ENCODE assay signal across 11 cellular contexts in the genomic region with DNA sequence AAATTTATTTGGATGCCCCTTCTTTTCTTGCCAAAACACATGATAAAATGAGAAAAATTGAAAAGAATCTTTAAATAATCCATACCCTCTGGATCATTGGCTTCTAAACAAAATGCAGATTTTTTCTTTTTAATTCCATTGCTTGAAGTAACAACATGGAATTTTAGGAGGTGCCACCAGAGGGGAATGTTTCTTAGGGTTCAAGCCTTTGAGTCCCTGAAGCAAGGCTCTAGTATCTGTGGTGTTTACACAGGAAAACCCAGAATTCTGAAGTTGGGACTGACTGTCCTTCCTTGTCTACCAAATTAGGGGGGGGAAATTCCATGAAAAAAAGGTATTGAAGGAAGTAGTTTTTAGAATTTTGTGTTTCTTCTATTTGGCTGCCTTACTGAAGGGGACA.
DNase-seq lines count a peak whose midpoint lies in the region; ATAC-seq, FAIRE-seq and TF ChIP-seq lines count a peak whose summit lies in the region.
"Had no signal": no experiment of that assay in that cellular context is flagged by ENCODE, and none has a peak within 500 bp of the region (broad histone marks: within the 10 kb centered on the region; RNA-seq: fewer than 3 reads in every experiment).

No MANE protein-coding gene starts in this region.

- ATAC-seq in HepG2 = no peak
- ATAC-seq in GM19035 (IDR thresholded peaks at IDR 0.05; ENCODE audit: unreplicated experiment) = no peak
- no peak for ATAC-seq in HG03025 (IDR thresholded peaks at IDR 0.05; ENCODE audit: low FRiP score, unreplicated experiment)

- in situ Hi-C loops in HepG2 (cut with HindIII; ENCODE audit: extremely low pct_ligation_motif_present, low pct_unique_long_range_greater_than_20kb) (no loop called here), astrocyte of the spinal cord (cut with HindIII; ENCODE audit: low sequenced_read_pairs) (no loop called here)

- H3K9ac ChIP-seq in liver (ENCODE audit: low read depth in 1 of 2, low read length in 2 of 2) = no peak overlapping the region
- no peak overlapping the region for H3K9ac ChIP-seq in HepG2 (ENCODE audit: insufficient read depth, low read depth, low read length)
- H3K9ac ChIP-seq in MM.1S (ENCODE audit: low read length) = no peak overlapping the region

- peak; percentile 19 to 23 for TF ChIP-seq RAD21 in liver (IDR thresholded peaks at IDR 0.05)
- TF ChIP-seq RAD21 in HepG2 (CRISPR knock-in tag; IDR thresholded peaks at IDR 0.05) = no peak

- H3K4me3 ChIP-seq in liver (ENCODE audit: low read depth in 1 of 3, low read length in 3 of 3) (no peak overlapping the region), HepG2 (replicated peaks in 1 of 3; ENCODE audit: insufficient read depth in 1 of 3, low read depth in 2 of 3, low read length in 3 of 3) (no peak overlapping the region), astrocyte of the spinal cord (ENCODE audit: low read depth, low read length) (no peak overlapping the region), MM.1S (ENCODE audit: low read length) (no peak overlapping the region)

- H3K4me2 ChIP-seq in HepG2 (ENCODE audit: low read depth, low read length) (no peak overlapping the region), MM.1S (ENCODE audit: low read depth, low read length) (no peak overlapping the region)

- intact Hi-C loops in HepG2 (cut with micrococcal nuclease; ENCODE audit: unreplicated experiment) = no loop called here

- H3K36me3 ChIP-seq in liver (ENCODE audit: control insufficient read depth in 4 of 4, insufficient read depth in 3 of 4, low read depth in 1 of 4, low read length in 3 of 4) (no peaks in the 10 kb centered on the region), HepG2 (replicated peaks in 1 of 2; ENCODE audit: control insufficient read depth in 1 of 2, insufficient read depth in 2 of 2, low read length in 2 of 2) (no peaks in the 10 kb centered on the region), MM.1S (replicated peaks; ENCODE audit: insufficient read depth, low read length) (no peaks in the 10 kb centered on the region)

- POLR2A ChIA-PET in HepG2 (lab: Yijun Ruan, JAX) = no interaction called here

- H4K20me1 ChIP-seq in HepG2 (ENCODE audit: insufficient read depth, low read length) (no peaks in the 10 kb centered on the region), MM.1S (ENCODE audit: insufficient read depth, low read length) (no peaks in the 10 kb centered on the region)

- H3K27me3 ChIP-seq in liver (ENCODE audit: control insufficient read depth in 4 of 4, insufficient read depth in 4 of 4, low read length in 3 of 4) = no peaks in the 10 kb centered on the region
- H3K27me3 ChIP-seq in HepG2 (ENCODE audit: control insufficient read depth in 1 of 2, insufficient read depth in 2 of 2, low read length in 2 of 2) = no peaks in the 10 kb centered on the region
- H3K27me3 ChIP-seq in MM.1S (replicated peaks; ENCODE audit: insufficient read depth, low read length) = no peaks in the 10 kb centered on the region

- CTCF ChIA-PET in HepG2 (lab: Yijun Ruan, JAX; ENCODE audit: low intra/inter-chr PET ratio, low total read pairs) = no interaction called here

- BruUV-seq in HepG2 (replicated peaks; lab: Mats Ljungman, UMichigan) = no TSS peak

- H2AFZ ChIP-seq in HepG2 (ENCODE audit: low read length) (no peak overlapping the region), MM.1S (ENCODE audit: low read length) (no peak overlapping the region)

- TF ChIP-seq EP300 in HepG2 (IDR thresholded peaks at IDR 0.05; ENCODE audit: low read depth in 2 of 2, low read length in 2 of 2) = no peak
- TF ChIP-seq EP300 in HepG2 (CRISPR knock-in tag; IDR thresholded peaks at IDR 0.05; ENCODE audit: borderline replicate concordance) = no peak

- no peak for TF ChIP-seq POLR2A in HepG2 (IDR thresholded peaks at IDR 0.05; ENCODE audit: insufficient read depth in 1 of 2, low read depth in 2 of 2, low read length in 2 of 2)

- H3K27ac ChIP-seq in liver (ENCODE audit: low read depth in 1 of 2, low read length in 2 of 2) = no peak overlapping the region
- no peak overlapping the region for H3K27ac ChIP-seq in HepG2 (ENCODE audit: extremely low read length, insufficient read depth, low read length)
- H3K27ac ChIP-seq in MM.1S (ENCODE audit: low read length) = no peak overlapping the region

- TF ChIP-seq CTCF in liver (IDR thresholded peaks at IDR 0.05; ENCODE audit: low read depth, low read length, missing input control) (no peak), HepG2 (CRISPR knock-in tag; IDR thresholded peaks at IDR 0.05) (no peak), astrocyte of the spinal cord (IDR thresholded peaks at IDR 0.05; ENCODE audit: low read depth, low read length) (no peak), MM.1S (IDR thresholded peaks at IDR 0.05; ENCODE audit: low read length) (no peak)

- H3K79me2 ChIP-seq in HepG2 (ENCODE audit: insufficient read depth, low read length) (no peaks in the 10 kb centered on the region), MM.1S (ENCODE audit: low read length) (no peaks in the 10 kb centered on the region)

- H3K9me2 ChIP-seq in MM.1S (replicated peaks; ENCODE audit: insufficient read depth, low read length) = no peaks in the 10 kb centered on the region

- DNase-seq in HepG2 (ENCODE audit: low spot score) (no peak), astrocyte of the spinal cord (ENCODE audit: low read depth, low spot score) (peak; percentile 35), medulla oblongata (ENCODE audit: extremely low spot score) (peak; percentile 50), MM.1S (no peak), NCI-H2107 (lab: John Stamatoyannopoulos, UW) (no peak)
- DNase-seq: NCI-H774, T1000 had no signal

- H3K9me3 ChIP-seq in liver (ENCODE audit: control insufficient read depth in 4 of 4, low read length in 3 of 4) = no peaks in the 10 kb centered on the region
- H3K9me3 ChIP-seq in HepG2 (ENCODE audit: low read length) = no peaks in the 10 kb centered on the region
- H3K9me3 ChIP-seq in MM.1S (replicated peaks; ENCODE audit: insufficient read depth, low read length) = no peaks in the 10 kb centered on the region

- H3K4me1 ChIP-seq in liver (ENCODE audit: control insufficient read depth in 4 of 4, insufficient read depth in 4 of 4, low read length in 3 of 4) (no peaks in the 10 kb centered on the region), HepG2 (ENCODE audit: insufficient read depth, low read length) (no peaks in the 10 kb centered on the region), MM.1S (ENCODE audit: low read length) (no peaks in the 10 kb centered on the region)

- no peak for FAIRE-seq in HepG2 (lab: Jason Lieb, UNC)
- FAIRE-seq: D721Med had no signal

- H3F3A ChIP-seq in MM.1S (ENCODE audit: insufficient read depth, low read length) = no peaks in the 10 kb centered on the region; the same call in 1 of the 2 replicates

TF ChIP-seq in liver, 16 proteins besides CTCF, POLR2A, EP300 and RAD21:
- TF ChIP-seq, protein P1, sequence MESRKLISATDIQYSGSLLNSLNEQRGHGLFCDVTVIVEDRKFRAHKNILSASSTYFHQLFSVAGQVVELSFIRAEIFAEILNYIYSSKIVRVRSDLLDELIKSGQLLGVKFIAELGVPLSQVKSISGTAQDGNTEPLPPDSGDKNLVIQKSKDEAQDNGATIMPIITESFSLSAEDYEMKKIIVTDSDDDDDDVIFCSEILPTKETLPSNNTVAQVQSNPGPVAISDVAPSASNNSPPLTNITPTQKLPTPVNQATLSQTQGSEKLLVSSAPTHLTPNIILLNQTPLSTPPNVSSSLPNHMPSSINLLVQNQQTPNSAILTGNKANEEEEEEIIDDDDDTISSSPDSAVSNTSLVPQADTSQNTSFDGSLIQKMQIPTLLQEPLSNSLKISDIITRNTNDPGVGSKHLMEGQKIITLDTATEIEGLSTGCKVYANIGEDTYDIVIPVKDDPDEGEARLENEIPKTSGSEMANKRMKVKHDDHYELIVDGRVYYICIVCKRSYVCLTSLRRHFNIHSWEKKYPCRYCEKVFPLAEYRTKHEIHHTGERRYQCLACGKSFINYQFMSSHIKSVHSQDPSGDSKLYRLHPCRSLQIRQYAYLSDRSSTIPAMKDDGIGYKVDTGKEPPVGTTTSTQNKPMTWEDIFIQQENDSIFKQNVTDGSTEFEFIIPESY (IDR thresholded peaks at IDR 0.05) = no peak
- TF ChIP-seq, protein P2, sequence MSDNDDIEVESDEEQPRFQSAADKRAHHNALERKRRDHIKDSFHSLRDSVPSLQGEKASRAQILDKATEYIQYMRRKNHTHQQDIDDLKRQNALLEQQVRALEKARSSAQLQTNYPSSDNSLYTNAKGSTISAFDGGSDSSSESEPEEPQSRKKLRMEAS (IDR thresholded peaks at IDR 0.05) = no peak
- TF ChIP-seq FOXA1 (IDR thresholded peaks at IDR 0.05) (no peak), YY1 (IDR thresholded peaks at IDR 0.05) (no peak)

TF ChIP-seq in HepG2, 621 proteins besides CTCF, POLR2A, EP300 and RAD21 (continues in another document):
- TF ChIP-seq CENPT (CRISPR knock-in tag; IDR thresholded peaks at IDR 0.05; ENCODE audit: low read depth) = no peak
- no peak for TF ChIP-seq MTF1 (CRISPR knock-in tag; IDR thresholded peaks at IDR 0.05)
- no peak for TF ChIP-seq TARDBP (CRISPR knock-in tag; IDR thresholded peaks at IDR 0.05)
- TF ChIP-seq, protein P3, sequence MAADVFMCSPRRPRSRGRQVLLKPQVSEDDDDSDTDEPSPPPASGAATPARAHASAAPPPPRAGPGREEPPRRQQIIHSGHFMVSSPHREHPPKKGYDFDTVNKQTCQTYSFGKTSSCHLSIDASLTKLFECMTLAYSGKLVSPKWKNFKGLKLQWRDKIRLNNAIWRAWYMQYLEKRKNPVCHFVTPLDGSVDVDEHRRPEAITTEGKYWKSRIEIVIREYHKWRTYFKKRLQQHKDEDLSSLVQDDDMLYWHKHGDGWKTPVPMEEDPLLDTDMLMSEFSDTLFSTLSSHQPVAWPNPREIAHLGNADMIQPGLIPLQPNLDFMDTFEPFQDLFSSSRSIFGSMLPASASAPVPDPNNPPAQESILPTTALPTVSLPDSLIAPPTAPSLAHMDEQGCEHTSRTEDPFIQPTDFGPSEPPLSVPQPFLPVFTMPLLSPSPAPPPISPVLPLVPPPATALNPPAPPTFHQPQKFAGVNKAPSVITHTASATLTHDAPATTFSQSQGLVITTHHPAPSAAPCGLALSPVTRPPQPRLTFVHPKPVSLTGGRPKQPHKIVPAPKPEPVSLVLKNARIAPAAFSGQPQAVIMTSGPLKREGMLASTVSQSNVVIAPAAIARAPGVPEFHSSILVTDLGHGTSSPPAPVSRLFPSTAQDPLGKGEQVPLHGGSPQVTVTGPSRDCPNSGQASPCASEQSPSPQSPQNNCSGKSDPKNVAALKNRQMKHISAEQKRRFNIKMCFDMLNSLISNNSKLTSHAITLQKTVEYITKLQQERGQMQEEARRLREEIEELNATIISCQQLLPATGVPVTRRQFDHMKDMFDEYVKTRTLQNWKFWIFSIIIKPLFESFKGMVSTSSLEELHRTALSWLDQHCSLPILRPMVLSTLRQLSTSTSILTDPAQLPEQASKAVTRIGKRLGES (CRISPR knock-in tag; IDR thresholded peaks at IDR 0.05; ENCODE audit: borderline replicate concordance) = no peak
- TF ChIP-seq RCOR2 (CRISPR knock-in tag; IDR thresholded peaks at IDR 0.05) = no peak
- TF ChIP-seq ZNF670 (CRISPR knock-in tag; IDR thresholded peaks at IDR 0.05; ENCODE audit: borderline replicate concordance) = no peak
- no peak for TF ChIP-seq NFYB (CRISPR knock-in tag; IDR thresholded peaks at IDR 0.05)
- TF ChIP-seq ZBTB3 (CRISPR knock-in tag; IDR thresholded peaks at IDR 0.05; ENCODE audit: borderline replicate concordance, low read depth) = no peak
- no peak for TF ChIP-seq ZNF660 (CRISPR knock-in tag; IDR thresholded peaks at IDR 0.05; ENCODE audit: borderline replicate concordance, low read depth)

Comparison
In these comparisons a context has a peak if more than half of its experiments do, and no peak if none do; other contexts are left out.
1. DNase-seq: peak in astrocyte of the spinal cord (single experiment) and medulla oblongata (single experiment); none in HepG2 (single experiment), MM.1S (single experiment) and NCI-H2107 (single experiment).